12 cellular contexts compared by ENCODE assay signal in genomic region chr3:159902531-159903314, GRCh38.
DNase-seq lines count a peak whose midpoint lies in the region; ATAC-seq and TF ChIP-seq lines count a peak whose summit lies in the region.
"Had no signal": no experiment of that assay in that cellular context is flagged by ENCODE, and none has a peak within 500 bp of the region (broad histone marks: within the 10 kb centered on the region; RNA-seq: fewer than 3 reads in every experiment).

No MANE protein-coding gene starts in this region.

- H2BK120ac ChIP-seq in mesendoderm (ENCODE audit: low read depth, low read length) = no peak overlapping the region

- H3K27ac ChIP-seq in mesendoderm (ENCODE audit: low read depth, low read length) = no peak overlapping the region
- no peak overlapping the region for H3K27ac ChIP-seq in body of pancreas
- H3K27ac ChIP-seq: SK-N-MC had no signal

- TF ChIP-seq CTCF in mesothelial cell of epicardium (IDR thresholded peaks at IDR 0.05; ENCODE audit: unreplicated experiment) (no peak), body of pancreas (IDR thresholded peaks at IDR 0.05) (no peak)

- no peak overlapping the region for H3K56ac ChIP-seq in mesendoderm (ENCODE audit: low read length)

- no peaks in the 10 kb centered on the region for H3K9me3 ChIP-seq in body of pancreas

- no peak for TF ChIP-seq POLR2A in body of pancreas (IDR thresholded peaks at IDR 0.05)

- DNase-seq in mesendoderm (peak; percentile 37), mesothelial cell of epicardium (ENCODE audit: low spot score in 2 of 2, unreplicated experiment in 2 of 2) (no peak), body of pancreas (no peak)
- no peak for DNase-seq in natural killer cell treated with Interleukin-12 subunit alpha and Interleukin-12 subunit beta and Interleukin-15 and Interleukin-18, amount 100 ng/mL, for 72 hours (ENCODE audit: low spot score)
- no peak for DNase-seq in activated T-helper 1 cell treated with anti-CD3 and anti-CD28 coated beads, Interleukin-12 subunit alpha, Interleukin-12 subunit beta, Interleukin-2, Interleukin-4 antibody, amounts not matched to agents 30 ng/mL and 10 ng/mL and 1 ng/mL, durations not matched to agents 14 hours and 24 hours and 36 hours (ENCODE audit: low spot score)
- DNase-seq: HFFc6, hippocampal formation, NCI-H1694 had no signal

- H4K5ac ChIP-seq in mesendoderm (ENCODE audit: low read length) = no peak overlapping the region

- no peak overlapping the region for H3K4me3 ChIP-seq in mesendoderm (ENCODE audit: low read length)
- H3K4me3 ChIP-seq in body of pancreas = no peak overlapping the region
- H3K4me3 ChIP-seq: SK-N-MC had no signal

- H3K36me3 ChIP-seq in mesendoderm (ENCODE audit: control insufficient read depth, insufficient read depth, low read length) = no peaks in the 10 kb centered on the region
- H3K36me3 ChIP-seq in body of pancreas (replicated peaks in 1 of 2; ENCODE audit: insufficient read depth in 1 of 2, low read depth in 2 of 2) = no peaks in the 10 kb centered on the region

- no peaks in the 10 kb centered on the region for H3K27me3 ChIP-seq in mesendoderm (ENCODE audit: insufficient read depth, low read length, poor library complexity)
- H3K27me3 ChIP-seq in body of pancreas = no peaks in the 10 kb centered on the region

- H3K4me3 Mint-ChIP-seq in natural killer cell treated with Interleukin-12 subunit alpha and Interleukin-12 subunit beta and Interleukin-15 and Interleukin-18, amount 100 ng/mL, for 72 hours = no peak overlapping the region
- no peak overlapping the region for H3K4me3 Mint-ChIP-seq in mesothelial cell of epicardium
- H3K4me3 Mint-ChIP-seq in activated T-helper 1 cell treated with anti-CD3 and anti-CD28 coated beads, Interleukin-12 subunit alpha, Interleukin-12 subunit beta, Interleukin-2, Interleukin-4 antibody, amounts not matched to agents 30 ng/mL and 10 ng/mL and 1 ng/mL, durations not matched to agents 14 hours and 24 hours and 36 hours = no peak overlapping the region
- H3K4me3 Mint-ChIP-seq: HFFc6 had no signal

- intact Hi-C loops in body of pancreas (cut with DNase I) = no loop called here
- intact Hi-C loops in activated T-helper 1 cell treated with anti-CD3 and anti-CD28 coated beads, Interleukin-12 subunit alpha, Interleukin-12 subunit beta, Interleukin-2, Interleukin-4 antibody, amounts not matched to agents 30 ng/mL and 10 ng/mL and 1 ng/mL, durations not matched to agents 14 hours and 24 hours and 36 hours (cut with micrococcal nuclease) = no loop called here

- no peaks in the 10 kb centered on the region for H3K9me3 Mint-ChIP-seq in natural killer cell treated with Interleukin-12 subunit alpha and Interleukin-12 subunit beta and Interleukin-15 and Interleukin-18, amount 100 ng/mL, for 72 hours
- H3K9me3 Mint-ChIP-seq in mesothelial cell of epicardium = no peaks in the 10 kb centered on the region
- no peaks in the 10 kb centered on the region for H3K9me3 Mint-ChIP-seq in activated T-helper 1 cell treated with anti-CD3 and anti-CD28 coated beads, Interleukin-12 subunit alpha, Interleukin-12 subunit beta, Interleukin-2, Interleukin-4 antibody, amounts not matched to agents 30 ng/mL and 10 ng/mL and 1 ng/mL, durations not matched to agents 14 hours and 24 hours and 36 hours
- H3K9me3 Mint-ChIP-seq: HFFc6 had no signal

- H3K27me3 Mint-ChIP-seq in natural killer cell treated with Interleukin-12 subunit alpha and Interleukin-12 subunit beta and Interleukin-15 and Interleukin-18, amount 100 ng/mL, for 72 hours = peaks cover 6 to 21% of the 10 kb centered on the region in 2 donors
- no peaks in the 10 kb centered on the region for H3K27me3 Mint-ChIP-seq in mesothelial cell of epicardium (ENCODE audit: low read depth)
- H3K27me3 Mint-ChIP-seq in activated T-helper 1 cell treated with anti-CD3 and anti-CD28 coated beads, Interleukin-12 subunit alpha, Interleukin-12 subunit beta, Interleukin-2, Interleukin-4 antibody, amounts not matched to agents 30 ng/mL and 10 ng/mL and 1 ng/mL, durations not matched to agents 14 hours and 24 hours and 36 hours (ENCODE audit: insufficient read depth) = peaks cover 29% of the 10 kb centered on the region

- WGBS in mesendoderm (ENCODE audit: extremely low coverage, insufficient coverage, low lambda C conversion rate) = no CpG with 5 or more reads among the region's 8 CpGs
- WGBS in body of pancreas, 2 donors = 47 to 51% methylated on average over 8 of the region's 8 CpGs

- no peaks in the 10 kb centered on the region for H3K4me1 Mint-ChIP-seq in natural killer cell treated with Interleukin-12 subunit alpha and Interleukin-12 subunit beta and Interleukin-15 and Interleukin-18, amount 100 ng/mL, for 72 hours (ENCODE audit: low read depth in 2 of 2)
- peaks cover 3% of the 10 kb centered on the region for H3K4me1 Mint-ChIP-seq in mesothelial cell of epicardium
- no peaks in the 10 kb centered on the region for H3K4me1 Mint-ChIP-seq in activated T-helper 1 cell treated with anti-CD3 and anti-CD28 coated beads, Interleukin-12 subunit alpha, Interleukin-12 subunit beta, Interleukin-2, Interleukin-4 antibody, amounts not matched to agents 30 ng/mL and 10 ng/mL and 1 ng/mL, durations not matched to agents 14 hours and 24 hours and 36 hours (ENCODE audit: low read depth)

- H3K4me2 ChIP-seq in mesendoderm (ENCODE audit: low read length) = no peak overlapping the region

- no peak overlapping the region for H3K23ac ChIP-seq in mesendoderm (ENCODE audit: low read length)

- H3K4ac ChIP-seq in mesendoderm (ENCODE audit: low read depth, low read length) = no peak overlapping the region

- no peak overlapping the region for H3K9ac ChIP-seq in mesendoderm (ENCODE audit: low read length)

- no peak overlapping the region for H2AK5ac ChIP-seq in mesendoderm (ENCODE audit: low read length)

- no peaks in the 10 kb centered on the region for H3K36me3 Mint-ChIP-seq in natural killer cell treated with Interleukin-12 subunit alpha and Interleukin-12 subunit beta and Interleukin-15 and Interleukin-18, amount 100 ng/mL, for 72 hours
- peaks cover 2% of the 10 kb centered on the region for H3K36me3 Mint-ChIP-seq in mesothelial cell of epicardium
- H3K36me3 Mint-ChIP-seq in activated T-helper 1 cell treated with anti-CD3 and anti-CD28 coated beads, Interleukin-12 subunit alpha, Interleukin-12 subunit beta, Interleukin-2, Interleukin-4 antibody, amounts not matched to agents 30 ng/mL and 10 ng/mL and 1 ng/mL, durations not matched to agents 14 hours and 24 hours and 36 hours (ENCODE audit: low read depth) = no peaks in the 10 kb centered on the region

- H3K4me1 ChIP-seq in mesendoderm (ENCODE audit: control insufficient read depth, low read depth, low read length) = no peaks in the 10 kb centered on the region
- no peaks in the 10 kb centered on the region for H3K4me1 ChIP-seq in body of pancreas

- no peak overlapping the region for H3K27ac Mint-ChIP-seq in natural killer cell treated with Interleukin-12 subunit alpha and Interleukin-12 subunit beta and Interleukin-15 and Interleukin-18, amount 100 ng/mL, for 72 hours
- no peak overlapping the region for H3K27ac Mint-ChIP-seq in mesothelial cell of epicardium
- no peak overlapping the region for H3K27ac Mint-ChIP-seq in activated T-helper 1 cell treated with anti-CD3 and anti-CD28 coated beads, Interleukin-12 subunit alpha, Interleukin-12 subunit beta, Interleukin-2, Interleukin-4 antibody, amounts not matched to agents 30 ng/mL and 10 ng/mL and 1 ng/mL, durations not matched to agents 14 hours and 24 hours and 36 hours
- H3K27ac Mint-ChIP-seq: HFFc6 had no signal

- no peak overlapping the region for H2BK5ac ChIP-seq in mesendoderm (ENCODE audit: low read length)

- peak; percentile 73 for ATAC-seq in GM18907 (IDR thresholded peaks at IDR 0.05; ENCODE audit: unreplicated experiment)
- ATAC-seq in GM21723 (IDR thresholded peaks at IDR 0.05; ENCODE audit: unreplicated experiment) = peak; percentile 74
- peak; percentile 71 for ATAC-seq in HG03342 (IDR thresholded peaks at IDR 0.05; ENCODE audit: unreplicated experiment)
- ATAC-seq in natural killer cell treated with Interleukin-12 subunit alpha and Interleukin-12 subunit beta and Interleukin-15 and Interleukin-18, amount 100 ng/mL, for 72 hours = no peak
- ATAC-seq in body of pancreas = no peak

- H4K8ac ChIP-seq in mesendoderm (ENCODE audit: low read depth, low read length) = no peak overlapping the region

- no peak overlapping the region for H2BK15ac ChIP-seq in mesendoderm (replicated peaks; ENCODE audit: low read depth)

- no peaks in the 10 kb centered on the region for H3K79me2 ChIP-seq in mesendoderm (ENCODE audit: control insufficient read depth, insufficient read depth, low read length)

- H3K18ac ChIP-seq in mesendoderm (ENCODE audit: low read length) = no peak overlapping the region

- no peaks in the 10 kb centered on the region for H3K79me1 ChIP-seq in mesendoderm (ENCODE audit: low read length)

Comparison
In these comparisons a context has a peak if more than half of its experiments do, and no peak if none do; other contexts are left out.
1. ATAC-seq: peak in GM18907 (single experiment), GM21723 (single experiment) and HG03342 (single experiment); none in natural killer cell treated with Interleukin-12 subunit alpha and Interleukin-12 subunit beta and Interleukin-15 and Interleukin-18, amount 100 ng/mL, for 72 hours (0 of 2) and body of pancreas (single experiment).